In the genomic region with DNA sequence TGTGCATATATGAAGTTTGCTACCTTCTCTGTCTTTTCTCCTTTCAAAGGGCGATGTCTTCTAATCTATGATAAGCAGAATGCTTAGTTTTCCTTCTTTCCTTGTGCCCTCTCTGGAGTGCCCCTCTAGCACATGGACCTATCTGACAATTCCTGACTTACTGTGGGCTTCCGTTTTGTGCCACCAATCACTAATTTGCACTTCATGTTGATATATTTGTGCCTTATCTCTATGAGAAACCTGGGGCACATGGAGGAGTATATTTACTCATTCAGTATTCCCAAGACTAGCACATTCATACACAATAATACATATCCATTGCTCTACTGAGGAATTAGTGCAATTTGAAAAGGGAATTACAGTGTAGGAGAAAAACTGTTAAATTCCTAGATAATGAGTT, we compare ENCODE assay signal across 30 cellular contexts.
"Had no signal": no experiment of that assay in that cellular context is flagged by ENCODE, and none has a peak within 500 bp of the region (broad histone marks: within the 10 kb centered on the region; RNA-seq: fewer than 3 reads in every experiment).

No MANE protein-coding gene starts in this region.

- DNase-seq: activated B cell treated with CpG ODN at 0.5 μM for 24 hours; activated CD4-positive, alpha-beta memory T cell treated with anti-CD3 and anti-CD28 coated beads for 36 hours; activated CD4-positive, alpha-beta T cell treated with anti-CD3 and anti-CD28 coated beads for 4 hours; activated CD4-positive, alpha-beta T cell treated with anti-CD3 and anti-CD28 coated beads, Interleukin-2, amount 10 ng/mL, durations not matched to agents 24 days and 14 days; activated CD4-positive, alpha-beta T cell treated with anti-CD3 and anti-CD28 coated beads, Interleukin-2, amount 50 U/mL, for 1 hour; activated CD4-positive, alpha-beta T cell treated with anti-CD3 and anti-CD28 coated beads, Interleukin-2, amount 50 U/mL, for 4 hours; activated CD4-positive, CD25-positive, alpha-beta regulatory T cell treated with anti-CD3 and anti-CD28 coated beads, Interleukin-2, amount 50 U/mL, for 72 hours; activated CD8-positive, alpha-beta memory T cell treated with anti-CD3 and anti-CD28 coated beads, Interleukin-2, amount 50 U/mL, for 4 hours; activated CD8-positive, alpha-beta T cell treated with anti-CD3 and anti-CD28 coated beads for 36 hours; activated effector memory CD4-positive, alpha-beta T cell treated with anti-CD3 and anti-CD28 coated beads, Interleukin-2, amount 50 U/mL, for 16 hours; activated gamma-delta T cell treated with Interleukin-2 at 50 U/mL for 16 hours; activated naive CD4-positive, alpha-beta T cell; activated naive CD4-positive, alpha-beta T cell treated with anti-CD3 and anti-CD28 coated beads for 36 hours; activated naive CD4-positive, alpha-beta T cell treated with anti-CD3 and anti-CD28 coated beads, Interleukin-2, amount 50 U/mL, for 16 hours; activated naive CD8-positive, alpha-beta T cell treated with anti-CD3 and anti-CD28 coated beads for 36 hours; activated T-cell treated with anti-CD3 and anti-CD28 coated beads for 4 hours; activated T-cell treated with anti-CD3 and anti-CD28 coated beads, Interleukin-2, amount 50 U/mL, for 1 hour; activated T-cell treated with anti-CD3 and anti-CD28 coated beads, Interleukin-2, amount 50 U/mL, for 4 hours; activated T-cell treated with anti-CD3 and anti-CD28 coated beads, Interleukin-2, amount 50 U/mL, for 72 hours; adrenal gland; amniotic stem cell; aorta; body of pancreas; brain microvascular endothelial cell; central memory CD4-positive, alpha-beta T cell; T-helper 1 cell; T-helper 2 cell; T-helper 9 cell had no signal

- ATAC-seq: activated CD8-positive, alpha-beta T cell treated with anti-CD3 and anti-CD28 coated beads for 36 hours; activated naive CD4-positive, alpha-beta T cell treated with anti-CD3 and anti-CD28 coated beads, Interleukin-2, amount 50 U/mL, for 72 hours; activated T-cell treated with anti-CD3 and anti-CD28 coated beads, Interleukin-2, amount 50 U/mL, for 4 hours; activated T-cell treated with anti-CD3 and anti-CD28 coated beads, Interleukin-2, amount 50 U/mL, for 72 hours; activated T-helper 17 cell treated with anti-CD3 and anti-CD28 coated beads, Interleukin-2, amount 50 U/mL, for 72 hours; body of pancreas had no signal
